In the genomic region with DNA sequence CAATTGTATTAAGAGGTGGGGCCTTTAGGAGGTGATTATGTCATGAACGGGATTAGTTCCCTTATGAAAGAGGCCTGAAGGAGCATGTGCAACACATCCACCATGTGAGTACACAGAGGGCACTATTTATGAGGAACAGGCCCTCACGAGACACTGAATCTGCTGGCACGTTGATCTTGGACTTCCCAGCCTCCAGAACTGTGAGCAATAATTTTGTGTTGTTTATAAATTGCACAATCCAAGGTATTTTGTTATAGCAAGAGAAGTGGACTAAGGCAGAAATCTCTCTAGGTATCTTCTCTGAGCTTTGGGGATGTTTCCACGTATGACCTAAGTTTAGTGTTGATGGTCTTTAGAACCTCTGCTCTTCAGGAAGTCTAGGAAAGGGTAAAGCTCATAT, we compare ENCODE assay signal across 23 cellular contexts.
"Had no signal": no experiment of that assay in that cellular context is flagged by ENCODE, and none has a peak within 500 bp of the region (broad histone marks: within the 10 kb centered on the region; RNA-seq: fewer than 3 reads in every experiment).

No MANE protein-coding gene starts in this region.

- H3K27me3 ChIP-seq: esophagus muscularis mucosa, gastroesophageal sphincter, stomach, transverse colon had no signal

- H3K4me1 ChIP-seq: esophagus muscularis mucosa, gastroesophageal sphincter, parathyroid adenoma, prostate gland, stomach, transverse colon had no signal

- H3K36me3 Mint-ChIP-seq: stimulated activated naive B cell treated with anti-CD40 and anti-IgM and Interleukin-4, amounts not matched to agents 10 μg/mL and 1 μg/mL and 100 μg/mL, for 72 hours had no signal

- H3K9me3 ChIP-seq: esophagus muscularis mucosa, gastroesophageal sphincter, prostate gland, thoracic aorta, transverse colon had no signal

- H2AFZ ChIP-seq: parathyroid adenoma had no signal

- H3K9me3 Mint-ChIP-seq: naive B cell had no signal

- H3K36me3 ChIP-seq: esophagus muscularis mucosa, gastroesophageal sphincter, prostate gland, stomach, thoracic aorta, transverse colon had no signal

- H3K27ac Mint-ChIP-seq: naive B cell; stimulated activated naive B cell treated with anti-CD40 and anti-IgM and Interleukin-4, amounts not matched to agents 10 μg/mL and 1 μg/mL and 100 μg/mL, for 72 hours had no signal

- H3K9ac ChIP-seq: parathyroid adenoma had no signal

- H3K4me3 ChIP-seq: esophagus muscularis mucosa, gastroesophageal sphincter, lung, prostate gland, skin epidermis, stomach, thoracic aorta, transverse colon had no signal

- H3K27ac ChIP-seq: epithelial cell of prostate, esophagus muscularis mucosa, gastroesophageal sphincter, parathyroid adenoma, prostate gland, skin epidermis, stomach, thoracic aorta, transverse colon had no signal

- H3K27me3 Mint-ChIP-seq: naive B cell; stimulated activated naive B cell treated with anti-CD40 and anti-IgM and Interleukin-4, amounts not matched to agents 10 μg/mL and 1 μg/mL and 100 μg/mL, for 72 hours had no signal

- H3K79me2 ChIP-seq: parathyroid adenoma had no signal

- H3K4me3 Mint-ChIP-seq: naive B cell; nephron; stimulated activated naive B cell treated with anti-CD40 and anti-IgM and Interleukin-4, amounts not matched to agents 10 μg/mL and 1 μg/mL and 100 μg/mL, for 72 hours had no signal

- ATAC-seq: gastroesophageal sphincter; left colon; left ventricle myocardium superior; sciatic nerve; stimulated activated naive B cell treated with anti-CD40 and anti-IgM and Interleukin-4, amounts not matched to agents 10 μg/mL and 1 μg/mL and 100 μg/mL, for 72 hours had no signal

- H3K4me1 Mint-ChIP-seq: nephron had no signal

- DNase-seq: effector memory CD4-positive, alpha-beta T cell; foreskin fibroblast; left colon; left ventricle myocardium superior; mesendoderm; naive B cell; occipital lobe; stimulated activated CD4-positive, alpha-beta T cell treated with anti-CD3 and anti-CD28 coated beads, Interleukin-2, amount 100 ng/mL, for 24 hours; stimulated activated CD4-positive, alpha-beta T cell treated with anti-CD3 and anti-CD28 coated beads, Interleukin-4, amount 100 ng/mL, for 4 hours; stimulated activated naive B cell treated with anti-CD40 and anti-IgM and Interleukin-4, amounts not matched to agents 10 μg/mL and 1 μg/mL and 100 μg/mL, for 72 hours; stomach; substantia nigra; transverse colon had no signal
